Comparison of ENCODE assay signal across 8 cellular contexts in the genomic region with DNA sequence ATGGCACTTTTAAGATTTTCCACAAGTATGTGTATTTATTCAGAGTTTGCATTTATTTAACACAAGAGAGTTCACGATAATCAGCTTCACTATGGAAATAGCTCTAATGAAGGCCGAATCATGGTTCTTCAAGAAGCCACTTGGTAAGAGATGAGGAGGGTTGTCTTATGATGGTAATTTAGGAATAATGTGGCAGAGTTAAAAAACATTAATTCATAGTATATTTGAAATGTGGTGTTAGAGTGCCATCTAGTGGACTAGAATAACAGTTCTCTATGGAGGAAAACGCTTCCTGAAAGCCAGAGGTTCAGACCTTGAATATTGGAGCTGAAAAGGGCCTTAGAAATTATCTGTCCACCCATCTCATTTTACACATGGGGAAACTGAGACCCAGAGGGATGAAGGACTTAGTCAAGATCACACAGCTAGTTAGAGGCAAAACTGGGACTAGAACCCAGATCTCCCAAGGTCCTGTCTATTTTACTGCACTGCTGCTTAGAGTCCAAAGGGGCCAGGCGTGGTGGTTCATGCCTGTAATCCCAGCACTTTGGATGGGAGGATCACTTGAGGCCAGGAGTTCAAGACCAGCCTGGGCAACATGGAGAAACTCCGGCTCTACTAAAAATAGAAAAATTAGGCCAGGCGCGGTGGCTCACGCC. TPM values are rescaled to one million over a fixed set of nuclear protein-coding genes. Genes with fewer than 3 reads are reported as not detected.
DNase-seq lines count a peak whose midpoint lies in the region; ATAC-seq and TF ChIP-seq lines count a peak whose summit lies in the region.

No MANE protein-coding gene starts in this region.

- no peaks in the 10 kb centered on the region for H4K20me1 ChIP-seq in KMS-11 (ENCODE audit: insufficient read depth)
- no peaks in the 10 kb centered on the region for H4K20me1 ChIP-seq in neural cell (ENCODE audit: insufficient read depth)

- H3K9ac ChIP-seq in KMS-11 = no peak overlapping the region
- H3K9ac ChIP-seq in neural cell (ENCODE audit: low read length) = no peak overlapping the region

- 36 to 68% methylated on average over 3 to 8 of the region's 8 CpGs for WGBS in esophagus squamous epithelium, 2 donors

- intact Hi-C loops in esophagus squamous epithelium (cut with DNase I) = no loop called here

- TF ChIP-seq EP300 in neural cell (conservative IDR thresholded peaks at IDR 0.05; ENCODE audit: poor library complexity, severe bottlenecking) = no peak

- peak; percentile 79 for TF ChIP-seq RAD21 in neural cell (conservative IDR thresholded peaks at IDR 0.05)

- DNase-seq in EH (ENCODE audit: low read depth) (peak; percentile 65), SIG-M5 treated with dmso at 0.1 percent for 504 hours (lab: John Stamatoyannopoulos, UW; ENCODE audit: unreplicated experiment) (peak; percentile 48), esophagus squamous epithelium (lab: John Stamatoyannopoulos, UW) (no peak)
- DNase-seq in effector CD4-positive, alpha-beta T cell = no peak
- no peak for DNase-seq in activated naive CD4-positive, alpha-beta T cell (lab: John Stamatoyannopoulos, UW)

- no peaks in the 10 kb centered on the region for H3K79me2 ChIP-seq in KMS-11 (ENCODE audit: insufficient read depth, low read depth)
- no peaks in the 10 kb centered on the region for H3K79me2 ChIP-seq in neural cell (replicated peaks; ENCODE audit: insufficient read depth, low read length)

- H3F3A ChIP-seq in neural cell (ENCODE audit: insufficient read depth, low read length, poor library complexity, severe bottlenecking) = no peaks in the 10 kb centered on the region

- H3K9me3 ChIP-seq in esophagus squamous epithelium (no peaks in the 10 kb centered on the region), neural cell (ENCODE audit: low read length) (no peaks in the 10 kb centered on the region)

- no peaks in the 10 kb centered on the region for H3K9me2 ChIP-seq in neural cell (ENCODE audit: insufficient read depth, low read length)

- H3K27me3 ChIP-seq in KMS-11 (ENCODE audit: insufficient read depth, low read depth) = no peaks in the 10 kb centered on the region
- no peaks in the 10 kb centered on the region for H3K27me3 ChIP-seq in esophagus squamous epithelium
- H3K27me3 ChIP-seq in neural cell (ENCODE audit: insufficient read depth, low read depth, low read length) = no peaks in the 10 kb centered on the region

- H3K36me3 ChIP-seq in KMS-11 (ENCODE audit: insufficient read depth) (0 out of 2 replicates have a peak, but pooled peaks cover 2% of the 10 kb centered on the region), esophagus squamous epithelium (peaks cover 5 to 100% (median 55%) of the 10 kb centered on the region in 3 donors), neural cell (ENCODE audit: insufficient read depth, low read length) (peaks cover 12% of the 10 kb centered on the region)

- peaks cover 68% of the 10 kb centered on the region for H3K4me1 ChIP-seq in KMS-11 (ENCODE audit: low read depth, poor library complexity, severe bottlenecking)
- H3K4me1 ChIP-seq in esophagus squamous epithelium = peaks cover 6 to 19% (median 7%) of the 10 kb centered on the region in 3 donors

- TF ChIP-seq CTCF in KMS-11 (conservative IDR thresholded peaks at IDR 0.05; ENCODE audit: low read depth, low read length) (peak; percentile 91), esophagus squamous epithelium (IDR thresholded peaks at IDR 0.05) (peak; percentile 56 to 78 (median 70)), neural cell (IDR thresholded peaks at IDR 0.05; ENCODE audit: poor library complexity, severe bottlenecking) (peak; percentile 83)

- ATAC-seq in GM18517 (IDR thresholded peaks at IDR 0.05; ENCODE audit: unreplicated experiment) = no peak

- H3K4me3 ChIP-seq in KMS-11 (IDR thresholded peaks at IDR 0.05; ENCODE audit: insufficient read depth, low read depth, low read length) = no peak overlapping the region
- no peak overlapping the region for H3K4me3 ChIP-seq in esophagus squamous epithelium
- H3K4me3 ChIP-seq in neural cell (ENCODE audit: low read length) = no peak overlapping the region

- H2AFZ ChIP-seq in KMS-11 (ENCODE audit: low read depth) = no peak overlapping the region
- H2AFZ ChIP-seq in neural cell (ENCODE audit: low read depth, low read length) = no peak overlapping the region

- no peak for TF ChIP-seq POLR2A in esophagus squamous epithelium (IDR thresholded peaks at IDR 0.05)

- no peak overlapping the region for H3K27ac ChIP-seq in KMS-11
- H3K27ac ChIP-seq in esophagus squamous epithelium = peak overlapping the region in 1 of 4 donors; percentile 0
- H3K27ac ChIP-seq in neural cell (ENCODE audit: low read length) = no peak overlapping the region

- H3K4me2 ChIP-seq in KMS-11 (no peak overlapping the region), neural cell (ENCODE audit: low read length) (no peak overlapping the region)

TF ChIP-seq in neural cell, 6 proteins besides CTCF, POLR2A, EP300 and RAD21:
- TF ChIP-seq MXI1 (conservative IDR thresholded peaks at IDR 0.05; ENCODE audit: poor library complexity, severe bottlenecking) (no peak), EZH2 (IDR thresholded peaks at IDR 0.05; ENCODE audit: borderline replicate concordance, insufficient read depth, low read length, poor library complexity, severe bottlenecking) (no peak), SMC3 (conservative IDR thresholded peaks at IDR 0.05; ENCODE audit: poor library complexity) (peak; percentile 79), POLR2AphosphoS5 (IDR thresholded peaks at IDR 0.05) (no peak)

RNA-seq across cellular contexts. Expression of a gene that starts 33.8 kb away (rescaled TPM):
- total RNA-seq in esophagus squamous epithelium = 100 to 1,000 TPM; 148 to 233 (median 186) TPM
- polyA plus RNA-seq in neural cell = 80.2 and 117 TPM in 2 replicates
- polyA minus RNA-seq in neural cell = 156 and 192 TPM in 2 replicates

Comparison
In these comparisons a context has a peak if more than half of its experiments do, and no peak if none do; other contexts are left out.
1. DNase-seq: peak in EH (single experiment) and SIG-M5 treated with dmso at 0.1 percent for 504 hours (single experiment); none in esophagus squamous epithelium (single experiment), effector CD4-positive, alpha-beta T cell (single experiment) and activated naive CD4-positive, alpha-beta T cell (0 of 4).
2. Peak in every context shown above with its lines, with median percentiles within 50 percentile points of each other: CTCF ChIP-seq.